ENCODE assay signal across 7 cellular contexts in genomic region chr3:155743616-155744015, GRCh38. TPM values are rescaled to one million over a fixed set of nuclear protein-coding genes. Genes with fewer than 3 reads are reported as not detected.
DNase-seq lines count a peak whose midpoint lies in the region; ATAC-seq and TF ChIP-seq lines count a peak whose summit lies in the region.

No MANE protein-coding gene starts in this region.

- H3K4me2 ChIP-seq in H9 (ENCODE audit: insufficient read depth, insufficient read length, low read length) (peak overlapping the region; percentile 86), skeletal muscle satellite cell (ENCODE audit: low read length) (peak overlapping the region; percentile 98)

- H3K27ac ChIP-seq in H9 (ENCODE audit: insufficient read length, low read depth, low read length) (no peak overlapping the region), SJSA1 (no peak overlapping the region)

- ATAC-seq in GM21515 (IDR thresholded peaks at IDR 0.05; ENCODE audit: unreplicated experiment) = no peak

- H2BK15ac ChIP-seq in H9 (ENCODE audit: low read depth, low read length) = no peak overlapping the region

- no peak overlapping the region for H3K18ac ChIP-seq in H9 (ENCODE audit: insufficient read length, low read depth, low read length)

- no peak overlapping the region for H3K56ac ChIP-seq in H9 (ENCODE audit: insufficient read length, low read depth, low read length)

- 0 out of 7 replicates have a peak, but pooled peaks cover 0 to 1% (median 0%) of the 10 kb centered on the region in 3 experiments for H3K36me3 Mint-ChIP-seq in H9 (ENCODE audit: insufficient read depth in 1 of 3, low read depth in 3 of 3)

- H3K4me1 ChIP-seq in H9 (ENCODE audit: insufficient read depth, low read length) (peaks cover 3% of the 10 kb centered on the region; the same call in 1 of the 2 replicates), SJSA1 (replicated peaks) (peaks cover 28% of the 10 kb centered on the region), skeletal muscle satellite cell (ENCODE audit: control insufficient read depth, insufficient read depth, low read length) (peaks cover 10% of the 10 kb centered on the region)

- no peak overlapping the region for H2BK20ac ChIP-seq in H9 (ENCODE audit: low read depth, low read length, poor library complexity, severe bottlenecking)

- no peak overlapping the region for H3K14ac ChIP-seq in H9 (ENCODE audit: insufficient read depth, low read length)

- peak overlapping the region in 1 of 3 experiments; percentile 50; a peak in 1 of 7 replicates for H3K27ac Mint-ChIP-seq in H9

- H4K20me1 ChIP-seq in H9 (ENCODE audit: control insufficient read depth, insufficient read depth, insufficient read length) = no peaks in the 10 kb centered on the region

- H3K9ac ChIP-seq in H9 (ENCODE audit: extremely low read depth, insufficient read length, low read length) (no peak overlapping the region), skeletal muscle satellite cell (ENCODE audit: low read depth, low read length) (peak overlapping the region; percentile 32)

- no peaks in the 10 kb centered on the region for H3K79me1 ChIP-seq in H9 (ENCODE audit: insufficient read depth, low read depth, low read length, poor library complexity, severe bottlenecking)

- H3K9me3 ChIP-seq in H9 (ENCODE audit: control insufficient read depth, low read depth, low read length) = no peaks in the 10 kb centered on the region
- no peaks in the 10 kb centered on the region for H3K9me3 ChIP-seq in SJSA1 (replicated peaks)
- H3K9me3 ChIP-seq in skeletal muscle satellite cell (replicated peaks; ENCODE audit: low read length) = no peaks in the 10 kb centered on the region

- H3K23me2 ChIP-seq in H9 (ENCODE audit: insufficient read length, low read depth, low read length, poor library complexity, severe bottlenecking) = peaks cover 13% of the 10 kb centered on the region

- no peak overlapping the region for H3K23ac ChIP-seq in H9 (ENCODE audit: insufficient read length, low read depth, low read length)

- H3K27me3 ChIP-seq in H9 (ENCODE audit: insufficient read depth, low read length) (no peaks in the 10 kb centered on the region), SJSA1 (replicated peaks) (no peaks in the 10 kb centered on the region; the same call in 1 of the 2 replicates), skeletal muscle satellite cell (ENCODE audit: control insufficient read depth, insufficient read depth, low read length) (peaks cover 22% of the 10 kb centered on the region)

- H3K36me3 ChIP-seq in SJSA1 (no peaks in the 10 kb centered on the region), skeletal muscle satellite cell (ENCODE audit: insufficient read depth, low read length) (no peaks in the 10 kb centered on the region)

- peak overlapping the region; percentile 46 for H3K4me3 ChIP-seq in SJSA1
- peak overlapping the region; percentile 64 to 77 for H3K4me3 ChIP-seq in foreskin fibroblast (ENCODE audit: low read depth in 1 of 2, low read length in 2 of 2)
- peak overlapping the region; percentile 78 for H3K4me3 ChIP-seq in skeletal muscle satellite cell (ENCODE audit: low read length)

- no peak for TF ChIP-seq CTCF in H9 (conservative IDR thresholded peaks at IDR 0.05)
- no peak for TF ChIP-seq CTCF in foreskin fibroblast (IDR thresholded peaks at IDR 0.05; ENCODE audit: low read depth, low read length)

- H3K4me1 Mint-ChIP-seq in H9 = peaks cover 49 to 60% of the 10 kb centered on the region in 2 experiments

- H4K5ac ChIP-seq in H9 (ENCODE audit: insufficient read length, low read depth, low read length) = no peak overlapping the region

- H2BK5ac ChIP-seq in H9 (ENCODE audit: insufficient read length, low read length) = no peak overlapping the region

- no peaks in the 10 kb centered on the region for H3K27me3 Mint-ChIP-seq in H9 (ENCODE audit: low read depth)

- no peaks in the 10 kb centered on the region for H3K79me2 ChIP-seq in H9 (ENCODE audit: insufficient read depth, low read length)

- no peak overlapping the region for H3K4ac ChIP-seq in H9 (ENCODE audit: low read depth, low read length)

- H3K9me3 Mint-ChIP-seq in H9 = no peaks in the 10 kb centered on the region; a peak in 1 of 5 replicates

- H3T11ph ChIP-seq in H9 (ENCODE audit: low read length) = no peak overlapping the region

- H2BK12ac ChIP-seq in H9 (ENCODE audit: insufficient read length, low read depth, low read length) = no peak overlapping the region

- no peak overlapping the region for H4K8ac ChIP-seq in H9 (replicated peaks; ENCODE audit: insufficient read length, low read depth, low read length)

- H4K91ac ChIP-seq in H9 (ENCODE audit: insufficient read length, low read depth, low read length) = no peak overlapping the region

- DNase-seq in H9 = no peak
- DNase-seq in SJSA1 (ENCODE audit: low read depth in 1 of 2, low spot score in 2 of 2) = no peak
- DNase-seq in foreskin fibroblast = peak in 1 of 2 donors; percentile 4
- DNase-seq in medulla oblongata (ENCODE audit: extremely low spot score) = no peak
- no peak for DNase-seq in stimulated activated CD4-positive, alpha-beta T cell treated with anti-CD3 and anti-CD28 coated beads, Interleukin-4, amount 100 ng/mL, for 4 hours

- no peak overlapping the region for H2BK120ac ChIP-seq in H9 (ENCODE audit: low read depth, low read length, poor library complexity, severe bottlenecking)

- H2AFZ ChIP-seq in H9 (ENCODE audit: low read length) = no peak overlapping the region

- WGBS in H9 (ENCODE audit: extremely low coverage, insufficient read length, low lambda C conversion rate) = no CpG with 5 or more reads among the region's 8 CpGs

- H2AK5ac ChIP-seq in H9 (ENCODE audit: insufficient read length, low read length) = no peak overlapping the region

- peak overlapping the region; percentile 98 to 99 for H3K4me3 Mint-ChIP-seq in H9

RNA-seq across cellular contexts. Expression of gene PLCH1, which starts 1.3 kb away (rescaled TPM):
- 17.8 and 19.0 TPM in 2 replicates for total RNA-seq in H9 (2021)
- 0.13 and 0.28 TPM in 2 replicates for total RNA-seq in SJSA1 (2014; rRNA removed; shearing (Covaris generic))
- total RNA-seq in skeletal muscle satellite cell (2012; rRNA removed) = under 0.01 TPM in 2 replicates

Comparison
In these comparisons a context has a peak if more than half of its experiments do, and no peak if none do; other contexts are left out.
1. RNA of gene PLCH1, which starts 1.3 kb away (total RNA-seq): 17.8 to 19.0 TPM in H9; 0.13 to 0.28 TPM in SJSA1; every median in the first group is over 10 times any median in the second.
2. Peak in every context shown above with its lines, with median percentiles within 50 percentile points of each other: H3K4me3 ChIP-seq.